1 cellular context compared by ENCODE assay signal in the genomic region with DNA sequence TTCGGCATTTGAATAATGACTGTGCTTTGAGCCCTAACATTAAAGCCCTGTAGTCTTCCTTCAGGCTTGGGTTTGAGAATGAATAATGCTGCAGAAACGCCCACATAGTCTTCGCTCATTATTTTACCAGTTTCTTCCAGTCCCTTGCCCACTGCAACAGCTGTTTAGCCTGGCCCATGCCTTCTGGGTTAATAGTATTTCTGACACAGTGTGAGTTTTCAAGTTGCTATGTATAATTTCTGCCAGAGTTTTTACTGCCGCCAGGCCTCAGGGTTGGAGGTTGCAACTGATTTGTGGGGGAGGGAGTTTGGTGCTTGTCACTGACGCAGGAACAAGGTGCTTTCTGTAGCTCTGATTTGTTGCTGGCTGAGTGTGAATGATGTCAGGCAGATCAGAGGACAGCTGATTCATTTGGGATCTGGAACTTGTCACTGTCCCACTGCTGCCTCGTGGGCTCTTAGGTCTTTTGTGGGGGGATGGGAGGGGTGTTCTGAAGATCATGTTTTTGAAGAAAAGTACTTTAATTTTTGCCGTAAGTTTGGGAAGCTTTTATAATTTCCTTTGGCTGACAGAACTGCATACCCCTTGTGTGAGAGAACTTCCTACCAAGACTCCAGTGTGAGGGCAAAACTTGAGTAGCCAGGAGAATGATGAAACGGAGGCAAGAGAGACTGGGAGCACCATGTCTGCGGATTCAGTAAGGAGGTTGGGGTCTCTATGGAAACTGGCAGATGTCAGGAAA.
TF ChIP-seq lines count a peak whose summit lies in the region.

No MANE protein-coding gene starts in this region.

TF ChIP-seq in H1, 55 proteins besides CTCF, POLR2A, EP300 and RAD21 (continued from another document):
- no peak for TF ChIP-seq TEAD4 (IDR thresholded peaks at IDR 0.05; ENCODE audit: low read depth, low read length)
- no peak for TF ChIP-seq SAP30 (IDR thresholded peaks at IDR 0.05; ENCODE audit: insufficient read depth, insufficient replicate concordance, low read length)
- TF ChIP-seq, protein P1, sequence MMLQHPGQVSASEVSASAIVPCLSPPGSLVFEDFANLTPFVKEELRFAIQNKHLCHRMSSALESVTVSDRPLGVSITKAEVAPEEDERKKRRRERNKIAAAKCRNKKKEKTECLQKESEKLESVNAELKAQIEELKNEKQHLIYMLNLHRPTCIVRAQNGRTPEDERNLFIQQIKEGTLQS (IDR thresholded peaks at IDR 0.05; ENCODE audit: insufficient read depth, low read depth, low read length) = no peak
- TF ChIP-seq JUND (IDR thresholded peaks at IDR 0.05; ENCODE audit: low read length) = no peak
- no peak for TF ChIP-seq GABPA (IDR thresholded peaks at IDR 0.05; ENCODE audit: borderline replicate concordance, insufficient read depth, low read length)
- no peak for TF ChIP-seq CEBPB (IDR thresholded peaks at IDR 0.05; ENCODE audit: low read depth, low read length)
- TF ChIP-seq BCL11A (IDR thresholded peaks at IDR 0.05; ENCODE audit: low read depth in 2 of 2, low read length in 2 of 2) = no peak
